Comparison of ENCODE assay signal across 9 cellular contexts in the genomic region with DNA sequence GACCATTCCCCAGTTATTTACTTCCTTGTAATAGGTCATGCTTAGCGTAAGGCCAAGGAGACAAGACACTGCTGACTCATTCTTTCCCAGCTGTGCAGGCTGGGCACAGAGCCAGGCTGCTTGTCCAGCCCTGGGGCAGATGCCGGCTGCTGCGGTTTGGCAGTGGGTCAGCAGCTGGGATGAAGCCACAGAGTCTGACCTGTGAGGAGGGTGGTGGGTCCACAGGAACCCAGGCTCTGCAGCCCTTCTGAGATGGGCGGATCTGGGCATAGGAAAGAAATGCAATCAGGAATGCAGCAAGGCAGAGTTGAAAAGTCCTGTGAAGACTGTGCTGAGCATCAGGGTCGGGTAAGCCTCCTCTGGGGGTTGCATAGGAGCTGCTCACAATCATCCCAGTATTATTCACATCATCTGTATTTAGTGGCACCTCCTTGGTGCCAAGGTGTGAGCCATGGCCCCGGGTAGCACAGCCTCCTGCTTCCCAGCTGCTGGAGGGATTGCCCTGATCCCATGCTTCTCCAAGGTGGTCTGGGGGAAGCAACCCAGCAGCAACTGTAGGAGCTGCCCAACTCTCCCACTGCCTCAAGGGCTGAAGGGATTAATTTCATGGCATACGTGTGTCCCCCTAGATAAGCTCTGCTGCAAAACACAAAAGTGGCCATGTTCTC.
DNase-seq lines count a peak whose midpoint lies in the region; ATAC-seq and TF ChIP-seq lines count a peak whose summit lies in the region.
"Had no signal": no experiment of that assay in that cellular context is flagged by ENCODE, and none has a peak within 500 bp of the region (broad histone marks: within the 10 kb centered on the region; RNA-seq: fewer than 3 reads in every experiment).

No MANE protein-coding gene starts in this region.

- no peaks in the 10 kb centered on the region for H3K9me3 Mint-ChIP-seq in natural killer cell treated with Interleukin-12 subunit alpha and Interleukin-12 subunit beta and Interleukin-15 and Interleukin-18, amount 100 ng/mL, for 72 hours
- H3K9me3 Mint-ChIP-seq in natural killer cell (no peaks in the 10 kb centered on the region), glutamatergic neuron (ENCODE audit: unreplicated experiment) (peaks cover 14% of the 10 kb centered on the region)
- H3K9me3 Mint-ChIP-seq in activated T-helper 2 cell treated with anti-CD3 and anti-CD28 coated beads, Interferon-gamma antibody, Interleukin-2, Interleukin-4, amounts not matched to agents 10 μg/mL and 5 μg/mL and 100 μg/mL, durations not matched to agents 14 hours and 24 hours and 36 hours: no peaks in the 10 kb centered on the region
- H3K9me3 Mint-ChIP-seq: activated naive CD4-positive, alpha-beta T cell treated with anti-CD3 and anti-CD28 coated beads, Interleukin-2, amount 50 U/mL, for 24 hours had no signal

- ATAC-seq in natural killer cell treated with Interleukin-12 subunit alpha and Interleukin-12 subunit beta and Interleukin-15 and Interleukin-18, amount 100 ng/mL, for 72 hours: peak; percentile 32 to 43
- ATAC-seq in natural killer cell: no peak
- peak; percentile 60 for ATAC-seq in HG03432 (IDR thresholded peaks at IDR 0.05; ENCODE audit: unreplicated experiment)

- H3K27ac Mint-ChIP-seq in natural killer cell treated with Interleukin-12 subunit alpha and Interleukin-12 subunit beta and Interleukin-15 and Interleukin-18, amount 100 ng/mL, for 72 hours: no peak overlapping the region
- no peak overlapping the region for H3K27ac Mint-ChIP-seq in natural killer cell
- H3K27ac Mint-ChIP-seq in glutamatergic neuron (ENCODE audit: unreplicated experiment): peak overlapping the region; percentile 57
- H3K27ac Mint-ChIP-seq in activated T-helper 2 cell treated with anti-CD3 and anti-CD28 coated beads, Interferon-gamma antibody, Interleukin-2, Interleukin-4, amounts not matched to agents 10 μg/mL and 5 μg/mL and 100 μg/mL, durations not matched to agents 14 hours and 24 hours and 36 hours: no peak overlapping the region
- H3K27ac Mint-ChIP-seq: activated naive CD4-positive, alpha-beta T cell treated with anti-CD3 and anti-CD28 coated beads, Interleukin-2, amount 50 U/mL, for 24 hours had no signal

- H3K36me3 Mint-ChIP-seq in natural killer cell treated with Interleukin-12 subunit alpha and Interleukin-12 subunit beta and Interleukin-15 and Interleukin-18, amount 100 ng/mL, for 72 hours: no peaks in the 10 kb centered on the region
- H3K36me3 Mint-ChIP-seq in natural killer cell (no peaks in the 10 kb centered on the region), glutamatergic neuron (ENCODE audit: unreplicated experiment) (no peaks in the 10 kb centered on the region)
- H3K36me3 Mint-ChIP-seq in activated T-helper 2 cell treated with anti-CD3 and anti-CD28 coated beads, Interferon-gamma antibody, Interleukin-2, Interleukin-4, amounts not matched to agents 10 μg/mL and 5 μg/mL and 100 μg/mL, durations not matched to agents 14 hours and 24 hours and 36 hours (ENCODE audit: low read depth): no peaks in the 10 kb centered on the region
- H3K36me3 Mint-ChIP-seq: activated naive CD4-positive, alpha-beta T cell treated with anti-CD3 and anti-CD28 coated beads, Interleukin-2, amount 50 U/mL, for 24 hours had no signal

- no peaks in the 10 kb centered on the region for H3K4me1 Mint-ChIP-seq in natural killer cell treated with Interleukin-12 subunit alpha and Interleukin-12 subunit beta and Interleukin-15 and Interleukin-18, amount 100 ng/mL, for 72 hours (ENCODE audit: low read depth in 2 of 2)
- H3K4me1 Mint-ChIP-seq in natural killer cell (no peaks in the 10 kb centered on the region), glutamatergic neuron (ENCODE audit: low read depth, unreplicated experiment) (peaks cover 46% of the 10 kb centered on the region)
- H3K4me1 Mint-ChIP-seq in activated T-helper 2 cell treated with anti-CD3 and anti-CD28 coated beads, Interferon-gamma antibody, Interleukin-2, Interleukin-4, amounts not matched to agents 10 μg/mL and 5 μg/mL and 100 μg/mL, durations not matched to agents 14 hours and 24 hours and 36 hours (ENCODE audit: low read depth): no peaks in the 10 kb centered on the region
- H3K4me1 Mint-ChIP-seq: activated naive CD4-positive, alpha-beta T cell treated with anti-CD3 and anti-CD28 coated beads, Interleukin-2, amount 50 U/mL, for 24 hours had no signal

- no peak overlapping the region for H3K4me3 Mint-ChIP-seq in natural killer cell treated with Interleukin-12 subunit alpha and Interleukin-12 subunit beta and Interleukin-15 and Interleukin-18, amount 100 ng/mL, for 72 hours
- H3K4me3 Mint-ChIP-seq in natural killer cell (no peak overlapping the region), glutamatergic neuron (ENCODE audit: unreplicated experiment) (no peak overlapping the region)
- no peak overlapping the region for H3K4me3 Mint-ChIP-seq in activated T-helper 2 cell treated with anti-CD3 and anti-CD28 coated beads, Interferon-gamma antibody, Interleukin-2, Interleukin-4, amounts not matched to agents 10 μg/mL and 5 μg/mL and 100 μg/mL, durations not matched to agents 14 hours and 24 hours and 36 hours (ENCODE audit: low read depth)
- H3K4me3 Mint-ChIP-seq: activated naive CD4-positive, alpha-beta T cell treated with anti-CD3 and anti-CD28 coated beads, Interleukin-2, amount 50 U/mL, for 24 hours had no signal

- DNase-seq in natural killer cell treated with Interleukin-12 subunit alpha and Interleukin-12 subunit beta and Interleukin-15 and Interleukin-18, amount 100 ng/mL, for 72 hours (ENCODE audit: low spot score): no peak
- no peak for DNase-seq in natural killer cell
- DNase-seq in SW 1271 (lab: John Stamatoyannopoulos, UW): peak; percentile 32 to 69
- DNase-seq in glutamatergic neuron: peak; percentile 65
- DNase-seq in pulmonary artery endothelial cell (ENCODE audit: low read depth, low spot score): peak; percentile 95
- no peak for DNase-seq in activated naive CD4-positive, alpha-beta T cell (lab: John Stamatoyannopoulos, UW)
- DNase-seq in activated T-helper 2 cell treated with anti-CD3 and anti-CD28 coated beads, Interferon-gamma antibody, Interleukin-2, Interleukin-4, amounts not matched to agents 10 μg/mL and 5 μg/mL and 100 μg/mL, durations not matched to agents 14 hours and 24 hours and 36 hours (ENCODE audit: low spot score): no peak

- intact Hi-C loops in natural killer cell (cut with micrococcal nuclease): no loop called here
- intact Hi-C loops in activated T-helper 2 cell treated with anti-CD3 and anti-CD28 coated beads, Interferon-gamma antibody, Interleukin-2, Interleukin-4, amounts not matched to agents 10 μg/mL and 5 μg/mL and 100 μg/mL, durations not matched to agents 14 hours and 24 hours and 36 hours (cut with micrococcal nuclease): no loop called here

- TF ChIP-seq CTCF in natural killer cell (IDR thresholded peaks at IDR 0.05): no peak
- no peak for TF ChIP-seq CTCF in glutamatergic neuron (IDR thresholded peaks at IDR 0.05; ENCODE audit: partially characterized antibody, unreplicated experiment)

- peaks cover 0 to 3% of the 10 kb centered on the region in 2 donors for H3K27me3 Mint-ChIP-seq in natural killer cell treated with Interleukin-12 subunit alpha and Interleukin-12 subunit beta and Interleukin-15 and Interleukin-18, amount 100 ng/mL, for 72 hours
- H3K27me3 Mint-ChIP-seq in natural killer cell (ENCODE audit: low read depth in 2 of 2) (peaks cover 2 to 5% of the 10 kb centered on the region in 2 donors), glutamatergic neuron (ENCODE audit: unreplicated experiment) (peaks cover 11% of the 10 kb centered on the region)
- H3K27me3 Mint-ChIP-seq in activated T-helper 2 cell treated with anti-CD3 and anti-CD28 coated beads, Interferon-gamma antibody, Interleukin-2, Interleukin-4, amounts not matched to agents 10 μg/mL and 5 μg/mL and 100 μg/mL, durations not matched to agents 14 hours and 24 hours and 36 hours (ENCODE audit: low read depth): no peaks in the 10 kb centered on the region

Comparison
In these comparisons a context has a peak if more than half of its experiments do, and no peak if none do; other contexts are left out.
1. ATAC-seq: peak in natural killer cell treated with Interleukin-12 subunit alpha and Interleukin-12 subunit beta and Interleukin-15 and Interleukin-18, amount 100 ng/mL, for 72 hours (2 of 2) and HG03432 (single experiment); none in natural killer cell (0 of 3).
2. DNase-seq: peak in SW 1271 (2 of 2), glutamatergic neuron (single experiment) and pulmonary artery endothelial cell (single experiment); none in natural killer cell treated with Interleukin-12 subunit alpha and Interleukin-12 subunit beta and Interleukin-15 and Interleukin-18, amount 100 ng/mL, for 72 hours (single experiment), natural killer cell (single experiment), activated naive CD4-positive, alpha-beta T cell (0 of 4) and activated T-helper 2 cell treated with anti-CD3 and anti-CD28 coated beads, Interferon-gamma antibody, Interleukin-2, Interleukin-4, amounts not matched to agents 10 μg/mL and 5 μg/mL and 100 μg/mL, durations not matched to agents 14 hours and 24 hours and 36 hours (single experiment).